ENCODE assay signal across 1 cellular context in the genomic region with DNA sequence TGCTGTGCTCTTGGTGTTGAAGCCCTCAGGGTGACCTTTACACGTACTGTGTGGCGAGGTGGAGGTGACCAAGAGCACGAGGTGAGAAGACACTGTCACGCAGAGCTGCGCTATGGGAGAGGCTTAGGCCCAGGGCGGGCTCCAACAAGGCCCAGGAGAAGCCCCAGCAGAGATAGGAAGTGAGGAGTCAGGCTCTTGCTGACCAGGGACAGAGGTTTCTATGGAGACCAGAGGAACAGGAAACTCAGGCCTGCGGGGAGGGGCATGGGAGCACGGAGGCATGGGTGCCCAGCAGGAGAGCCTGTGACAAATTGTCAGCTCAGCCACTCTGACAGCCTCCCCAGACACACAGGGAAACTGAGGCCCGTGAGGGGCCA.
A peak's percentile ranks its signal among the peaks of the same experiment; 100 is the strongest.
TF ChIP-seq lines count a peak whose summit lies in the region.

No MANE protein-coding gene starts in this region.

TF ChIP-seq in K562, 482 proteins besides CTCF, POLR2A, EP300 and RAD21 (continued from another document):
- TF ChIP-seq, protein P1, sequence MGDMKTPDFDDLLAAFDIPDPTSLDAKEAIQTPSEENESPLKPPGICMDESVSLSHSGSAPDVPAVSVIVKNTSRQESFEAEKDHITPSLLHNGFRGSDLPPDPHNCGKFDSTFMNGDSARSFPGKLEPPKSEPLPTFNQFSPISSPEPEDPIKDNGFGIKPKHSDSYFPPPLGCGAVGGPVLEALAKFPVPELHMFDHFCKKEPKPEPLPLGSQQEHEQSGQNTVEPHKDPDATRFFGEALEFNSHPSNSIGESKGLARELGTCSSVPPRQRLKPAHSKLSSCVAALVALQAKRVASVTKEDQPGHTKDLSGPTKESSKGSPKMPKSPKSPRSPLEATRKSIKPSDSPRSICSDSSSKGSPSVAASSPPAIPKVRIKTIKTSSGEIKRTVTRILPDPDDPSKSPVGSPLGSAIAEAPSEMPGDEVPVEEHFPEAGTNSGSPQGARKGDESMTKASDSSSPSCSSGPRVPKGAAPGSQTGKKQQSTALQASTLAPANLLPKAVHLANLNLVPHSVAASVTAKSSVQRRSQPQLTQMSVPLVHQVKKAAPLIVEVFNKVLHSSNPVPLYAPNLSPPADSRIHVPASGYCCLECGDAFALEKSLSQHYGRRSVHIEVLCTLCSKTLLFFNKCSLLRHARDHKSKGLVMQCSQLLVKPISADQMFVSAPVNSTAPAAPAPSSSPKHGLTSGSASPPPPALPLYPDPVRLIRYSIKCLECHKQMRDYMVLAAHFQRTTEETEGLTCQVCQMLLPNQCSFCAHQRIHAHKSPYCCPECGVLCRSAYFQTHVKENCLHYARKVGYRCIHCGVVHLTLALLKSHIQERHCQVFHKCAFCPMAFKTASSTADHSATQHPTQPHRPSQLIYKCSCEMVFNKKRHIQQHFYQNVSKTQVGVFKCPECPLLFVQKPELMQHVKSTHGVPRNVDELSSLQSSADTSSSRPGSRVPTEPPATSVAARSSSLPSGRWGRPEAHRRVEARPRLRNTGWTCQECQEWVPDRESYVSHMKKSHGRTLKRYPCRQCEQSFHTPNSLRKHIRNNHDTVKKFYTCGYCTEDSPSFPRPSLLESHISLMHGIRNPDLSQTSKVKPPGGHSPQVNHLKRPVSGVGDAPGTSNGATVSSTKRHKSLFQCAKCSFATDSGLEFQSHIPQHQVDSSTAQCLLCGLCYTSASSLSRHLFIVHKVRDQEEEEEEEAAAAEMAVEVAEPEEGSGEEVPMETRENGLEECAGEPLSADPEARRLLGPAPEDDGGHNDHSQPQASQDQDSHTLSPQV (IDR thresholded peaks at IDR 0.05): peak; percentile 63; the same call in 1 of the 2 replicates
- no peak for TF ChIP-seq ATF1 (CRISPR knock-in tag; IDR thresholded peaks at IDR 0.05)
- TF ChIP-seq ATF1 (tag; IDR thresholded peaks at IDR 0.05): 0 out of 2 replicates have a peak, but pooled peaks have one; percentile 4
- TF ChIP-seq CSDE1 (IDR thresholded peaks at IDR 0.05): no peak
- TF ChIP-seq, protein P2, sequence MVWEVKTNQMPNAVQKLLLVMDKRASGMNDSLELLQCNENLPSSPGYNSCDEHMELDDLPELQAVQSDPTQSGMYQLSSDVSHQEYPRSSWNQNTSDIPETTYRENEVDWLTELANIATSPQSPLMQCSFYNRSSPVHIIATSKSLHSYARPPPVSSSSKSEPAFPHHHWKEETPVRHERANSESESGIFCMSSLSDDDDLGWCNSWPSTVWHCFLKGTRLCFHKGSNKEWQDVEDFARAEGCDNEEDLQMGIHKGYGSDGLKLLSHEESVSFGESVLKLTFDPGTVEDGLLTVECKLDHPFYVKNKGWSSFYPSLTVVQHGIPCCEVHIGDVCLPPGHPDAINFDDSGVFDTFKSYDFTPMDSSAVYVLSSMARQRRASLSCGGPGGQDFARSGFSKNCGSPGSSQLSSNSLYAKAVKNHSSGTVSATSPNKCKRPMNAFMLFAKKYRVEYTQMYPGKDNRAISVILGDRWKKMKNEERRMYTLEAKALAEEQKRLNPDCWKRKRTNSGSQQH (CRISPR knock-in tag; IDR thresholded peaks at IDR 0.05): 0 out of 2 replicates have a peak, but pooled peaks have one; percentile 40
- peak; percentile 63; the same call in 1 of the 2 replicates for TF ChIP-seq RFX1 (IDR thresholded peaks at IDR 0.05)
- TF ChIP-seq, protein P3, sequence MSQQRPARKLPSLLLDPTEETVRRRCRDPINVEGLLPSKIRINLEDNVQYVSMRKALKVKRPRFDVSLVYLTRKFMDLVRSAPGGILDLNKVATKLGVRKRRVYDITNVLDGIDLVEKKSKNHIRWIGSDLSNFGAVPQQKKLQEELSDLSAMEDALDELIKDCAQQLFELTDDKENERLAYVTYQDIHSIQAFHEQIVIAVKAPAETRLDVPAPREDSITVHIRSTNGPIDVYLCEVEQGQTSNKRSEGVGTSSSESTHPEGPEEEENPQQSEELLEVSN (IDR thresholded peaks at IDR 0.05; ENCODE audit: borderline replicate concordance in 1 of 2, extremely low read depth in 1 of 2, insufficient read depth in 1 of 2, insufficient read length in 1 of 2, low read depth in 1 of 2, low read length in 1 of 2, poor library complexity in 1 of 2, severe bottlenecking in 1 of 2): peak in 1 of 2 experiments; percentile 22
- no peak for TF ChIP-seq ZNF384 (IDR thresholded peaks at IDR 0.05; ENCODE audit: low read depth, low read length)
- no peak for TF ChIP-seq PRPF4 (IDR thresholded peaks at IDR 0.05; ENCODE audit: insufficient read depth, low read depth, low read length, poor library complexity, severe bottlenecking)
- TF ChIP-seq NRF1 (conservative IDR thresholded peaks at IDR 0.05 in 1 of 2, IDR thresholded peaks at IDR 0.05 in 1 of 2): 0 out of 4 replicates have a peak, but pooled peaks of 1 of the 2 experiments have one; percentile 17
- TF ChIP-seq NR2C2 (CRISPR knock-in tag; IDR thresholded peaks at IDR 0.05): no peak
- TF ChIP-seq NR2C2 (tag; IDR thresholded peaks at IDR 0.05): 0 out of 2 replicates have a peak, but pooled peaks have one; percentile 16
- TF ChIP-seq SMAD4 (CRISPR knock-in tag; conservative IDR thresholded peaks at IDR 0.05): peak; percentile 51; the same call in 1 of the 2 replicates
- TF ChIP-seq, protein P4, sequence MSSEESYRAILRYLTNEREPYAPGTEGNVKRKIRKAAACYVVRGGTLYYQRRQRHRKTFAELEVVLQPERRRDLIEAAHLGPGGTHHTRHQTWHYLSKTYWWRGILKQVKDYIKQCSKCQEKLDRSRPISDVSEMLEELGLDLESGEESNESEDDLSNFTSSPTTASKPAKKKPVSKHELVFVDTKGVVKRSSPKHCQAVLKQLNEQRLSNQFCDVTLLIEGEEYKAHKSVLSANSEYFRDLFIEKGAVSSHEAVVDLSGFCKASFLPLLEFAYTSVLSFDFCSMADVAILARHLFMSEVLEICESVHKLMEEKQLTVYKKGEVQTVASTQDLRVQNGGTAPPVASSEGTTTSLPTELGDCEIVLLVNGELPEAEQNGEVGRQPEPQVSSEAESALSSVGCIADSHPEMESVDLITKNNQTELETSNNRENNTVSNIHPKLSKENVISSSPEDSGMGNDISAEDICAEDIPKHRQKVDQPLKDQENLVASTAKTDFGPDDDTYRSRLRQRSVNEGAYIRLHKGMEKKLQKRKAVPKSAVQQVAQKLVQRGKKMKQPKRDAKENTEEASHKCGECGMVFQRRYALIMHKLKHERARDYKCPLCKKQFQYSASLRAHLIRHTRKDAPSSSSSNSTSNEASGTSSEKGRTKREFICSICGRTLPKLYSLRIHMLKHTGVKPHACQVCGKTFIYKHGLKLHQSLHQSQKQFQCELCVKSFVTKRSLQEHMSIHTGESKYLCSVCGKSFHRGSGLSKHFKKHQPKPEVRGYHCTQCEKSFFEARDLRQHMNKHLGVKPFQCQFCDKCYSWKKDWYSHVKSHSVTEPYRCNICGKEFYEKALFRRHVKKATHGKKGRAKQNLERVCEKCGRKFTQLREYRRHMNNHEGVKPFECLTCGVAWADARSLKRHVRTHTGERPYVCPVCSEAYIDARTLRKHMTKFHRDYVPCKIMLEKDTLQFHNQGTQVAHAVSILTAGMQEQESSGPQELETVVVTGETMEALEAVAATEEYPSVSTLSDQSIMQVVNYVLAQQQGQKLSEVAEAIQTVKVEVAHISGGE (CRISPR knock-in tag; IDR thresholded peaks at IDR 0.05): peak in 1 of 3 experiments; percentile 53; a peak in 1 of 6 replicates
- TF ChIP-seq, protein P5, sequence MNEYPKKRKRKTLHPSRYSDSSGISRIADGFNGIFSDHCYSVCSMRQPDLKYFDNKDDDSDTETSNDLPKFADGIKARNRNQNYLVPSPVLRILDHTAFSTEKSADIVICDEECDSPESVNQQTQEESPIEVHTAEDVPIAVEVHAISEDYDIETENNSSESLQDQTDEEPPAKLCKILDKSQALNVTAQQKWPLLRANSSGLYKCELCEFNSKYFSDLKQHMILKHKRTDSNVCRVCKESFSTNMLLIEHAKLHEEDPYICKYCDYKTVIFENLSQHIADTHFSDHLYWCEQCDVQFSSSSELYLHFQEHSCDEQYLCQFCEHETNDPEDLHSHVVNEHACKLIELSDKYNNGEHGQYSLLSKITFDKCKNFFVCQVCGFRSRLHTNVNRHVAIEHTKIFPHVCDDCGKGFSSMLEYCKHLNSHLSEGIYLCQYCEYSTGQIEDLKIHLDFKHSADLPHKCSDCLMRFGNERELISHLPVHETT (CRISPR knock-in tag; conservative IDR thresholded peaks at IDR 0.05 in 1 of 2, IDR thresholded peaks at IDR 0.05 in 1 of 2): peak in 1 of 2 experiments; percentile 71; a peak in 2 of 4 replicates
- TF ChIP-seq, protein P6, sequence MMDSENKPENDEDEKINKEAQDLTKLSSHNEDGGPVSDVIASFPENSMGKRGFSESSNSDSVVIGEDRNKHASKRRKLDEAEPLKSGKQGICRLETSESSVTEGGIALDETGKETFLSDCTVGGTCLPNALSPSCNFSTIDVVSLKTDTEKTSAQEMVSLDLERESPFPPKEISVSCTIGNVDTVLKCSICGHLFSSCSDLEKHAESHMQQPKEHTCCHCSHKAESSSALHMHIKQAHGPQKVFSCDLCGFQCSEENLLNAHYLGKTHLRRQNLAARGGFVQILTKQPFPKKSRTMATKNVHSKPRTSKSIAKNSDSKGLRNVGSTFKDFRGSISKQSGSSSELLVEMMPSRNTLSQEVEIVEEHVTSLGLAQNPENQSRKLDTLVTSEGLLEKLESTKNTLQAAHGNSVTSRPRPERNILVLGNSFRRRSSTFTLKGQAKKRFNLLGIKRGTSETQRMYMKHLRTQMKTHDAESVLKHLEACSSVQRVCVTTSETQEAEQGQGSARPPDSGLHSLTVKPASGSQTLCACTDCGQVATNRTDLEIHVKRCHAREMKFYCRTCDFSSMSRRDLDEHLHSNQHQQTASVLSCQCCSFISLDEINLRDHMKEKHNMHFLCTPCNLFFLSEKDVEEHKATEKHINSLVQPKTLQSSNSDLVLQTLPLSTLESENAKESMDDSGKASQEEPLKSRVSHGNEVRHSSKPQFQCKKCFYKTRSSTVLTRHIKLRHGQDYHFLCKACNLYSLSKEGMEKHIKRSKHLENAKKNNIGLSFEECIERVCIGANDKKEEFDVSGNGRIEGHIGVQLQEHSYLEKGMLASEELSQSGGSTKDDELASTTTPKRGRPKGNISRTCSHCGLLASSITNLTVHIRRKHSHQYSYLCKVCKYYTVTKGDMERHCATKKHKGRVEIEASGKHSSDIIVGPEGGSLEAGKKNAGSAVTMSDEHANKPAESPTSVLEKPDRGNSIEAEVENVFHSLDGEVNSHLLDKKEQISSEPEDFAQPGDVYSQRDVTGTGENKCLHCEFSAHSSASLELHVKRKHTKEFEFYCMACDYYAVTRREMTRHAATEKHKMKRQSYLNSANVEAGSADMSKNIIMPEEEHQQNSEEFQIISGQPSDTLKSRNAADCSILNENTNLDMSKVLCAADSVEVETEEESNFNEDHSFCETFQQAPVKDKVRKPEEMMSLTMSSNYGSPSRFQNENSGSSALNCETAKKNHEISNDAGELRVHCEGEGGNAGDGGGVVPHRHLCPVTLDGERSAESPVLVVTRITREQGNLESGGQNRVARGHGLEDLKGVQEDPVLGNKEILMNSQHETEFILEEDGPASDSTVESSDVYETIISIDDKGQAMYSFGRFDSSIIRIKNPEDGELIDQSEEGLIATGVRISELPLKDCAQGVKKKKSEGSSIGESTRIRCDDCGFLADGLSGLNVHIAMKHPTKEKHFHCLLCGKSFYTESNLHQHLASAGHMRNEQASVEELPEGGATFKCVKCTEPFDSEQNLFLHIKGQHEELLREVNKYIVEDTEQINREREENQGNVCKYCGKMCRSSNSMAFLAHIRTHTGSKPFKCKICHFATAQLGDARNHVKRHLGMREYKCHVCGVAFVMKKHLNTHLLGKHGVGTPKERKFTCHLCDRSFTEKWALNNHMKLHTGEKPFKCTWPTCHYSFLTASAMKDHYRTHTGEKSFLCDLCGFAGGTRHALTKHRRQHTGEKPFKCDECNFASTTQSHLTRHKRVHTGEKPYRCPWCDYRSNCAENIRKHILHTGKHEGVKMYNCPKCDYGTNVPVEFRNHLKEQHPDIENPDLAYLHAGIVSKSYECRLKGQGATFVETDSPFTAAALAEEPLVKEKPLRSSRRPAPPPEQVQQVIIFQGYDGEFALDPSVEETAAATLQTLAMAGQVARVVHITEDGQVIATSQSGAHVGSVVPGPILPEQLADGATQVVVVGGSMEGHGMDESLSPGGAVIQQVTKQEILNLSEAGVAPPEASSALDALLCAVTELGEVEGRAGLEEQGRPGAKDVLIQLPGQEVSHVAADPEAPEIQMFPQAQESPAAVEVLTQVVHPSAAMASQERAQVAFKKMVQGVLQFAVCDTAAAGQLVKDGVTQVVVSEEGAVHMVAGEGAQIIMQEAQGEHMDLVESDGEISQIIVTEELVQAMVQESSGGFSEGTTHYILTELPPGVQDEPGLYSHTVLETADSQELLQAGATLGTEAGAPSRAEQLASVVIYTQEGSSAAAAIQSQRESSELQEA (IDR thresholded peaks at IDR 0.05; ENCODE audit: low read depth): no peak
- TF ChIP-seq ZNF311 (CRISPR knock-in tag; IDR thresholded peaks at IDR 0.05): 0 out of 2 replicates have a peak, but pooled peaks have one; percentile 75
- 0 out of 2 replicates have a peak, but pooled peaks have one; percentile 25 for TF ChIP-seq POLR2G (IDR thresholded peaks at IDR 0.05; ENCODE audit: low read depth, low read length)
- no peak for TF ChIP-seq BMI1 (IDR thresholded peaks at IDR 0.05; ENCODE audit: low read length)
TF ChIP-seq in K562: peak in this region for 31.
